19 cellular contexts compared by ENCODE assay signal in genomic region chr7:117777335-117778150, GRCh38.
A peak's percentile ranks its signal among the peaks of the same experiment; 100 is the strongest.
DNase-seq lines count a peak whose midpoint lies in the region; ATAC-seq and TF ChIP-seq lines count a peak whose summit lies in the region.
"Had no signal": no experiment of that assay in that cellular context is flagged by ENCODE, and none has a peak within 500 bp of the region (broad histone marks: within the 10 kb centered on the region; RNA-seq: fewer than 3 reads in every experiment).

No MANE protein-coding gene starts in this region.

- H3K27ac ChIP-seq in breast epithelium (no peak overlapping the region), foreskin keratinocyte (no peak overlapping the region), thyroid gland (peak overlapping the region in 2 of 3 donors; percentile 12 to 31), stomach (no peak overlapping the region), uterus (no peak overlapping the region)
- H3K27ac ChIP-seq: colonic mucosa, left lung, VCaP had no signal

- H3K4me1 Mint-ChIP-seq in MCF 10A (ENCODE audit: insufficient read depth, unreplicated experiment): peaks cover 18% of the 10 kb centered on the region

- TF ChIP-seq POLR2A in breast epithelium (IDR thresholded peaks at IDR 0.05) (no peak), thyroid gland (IDR thresholded peaks at IDR 0.05) (no peak), stomach (IDR thresholded peaks at IDR 0.05) (no peak), uterus (IDR thresholded peaks at IDR 0.05) (no peak)

- H3K9me3 ChIP-seq in breast epithelium: no peaks in the 10 kb centered on the region
- no peaks in the 10 kb centered on the region for H3K9me3 ChIP-seq in thyroid gland
- no peaks in the 10 kb centered on the region for H3K9me3 ChIP-seq in stomach
- no peaks in the 10 kb centered on the region for H3K9me3 ChIP-seq in uterus
- H3K9me3 ChIP-seq: colonic mucosa, left lung, right atrium auricular region had no signal

- H3K9me3 Mint-ChIP-seq in MCF 10A (ENCODE audit: unreplicated experiment): no peaks in the 10 kb centered on the region
- H3K9me3 Mint-ChIP-seq: CD14-positive monocyte, type B pancreatic cell had no signal

- peaks cover 4% of the 10 kb centered on the region for H3K36me3 Mint-ChIP-seq in MCF 10A (ENCODE audit: insufficient read depth, unreplicated experiment)
- H3K36me3 Mint-ChIP-seq: CD14-positive monocyte had no signal

- H3K36me3 ChIP-seq in breast epithelium: no peaks in the 10 kb centered on the region
- no peaks in the 10 kb centered on the region for H3K36me3 ChIP-seq in thyroid gland
- H3K36me3 ChIP-seq in stomach: no peaks in the 10 kb centered on the region
- no peaks in the 10 kb centered on the region for H3K36me3 ChIP-seq in uterus
- H3K36me3 ChIP-seq: colonic mucosa, left lung, right atrium auricular region had no signal

- no TSS peak for BruUV-seq in MCF 10A (replicated peaks; lab: Mats Ljungman, UMichigan)

- peaks cover 11% of the 10 kb centered on the region for H3K27me3 Mint-ChIP-seq in MCF 10A (ENCODE audit: insufficient read depth, unreplicated experiment)
- H3K27me3 Mint-ChIP-seq: type B pancreatic cell had no signal

- POLR2A ChIA-PET in MCF 10A (lab: Yijun Ruan, JAX): interaction anchor here (0.7 to 2.4 kb wide), 8 partner anchors 9 to 407 kb away, joined by 3 to 8 read pairs (median 3); partner anchors contain the start of gene LSM8

- ATAC-seq in foreskin keratinocyte: peak; percentile 50
- ATAC-seq: left lung had no signal

- no peaks in the 10 kb centered on the region for H3K27me3 ChIP-seq in breast epithelium
- no peaks in the 10 kb centered on the region for H3K27me3 ChIP-seq in foreskin keratinocyte
- no peaks in the 10 kb centered on the region for H3K27me3 ChIP-seq in thyroid gland
- H3K27me3 ChIP-seq in stomach: no peaks in the 10 kb centered on the region
- no peaks in the 10 kb centered on the region for H3K27me3 ChIP-seq in uterus
- H3K27me3 ChIP-seq: colonic mucosa, left lung, right atrium auricular region had no signal

- no peak overlapping the region for H3K27ac Mint-ChIP-seq in MCF 10A (ENCODE audit: low read depth, unreplicated experiment)
- H3K27ac Mint-ChIP-seq: CD14-positive monocyte, type B pancreatic cell had no signal

- DNase-seq in MCF 10A (ENCODE audit: unreplicated experiment) (peak; percentile 48), breast epithelium (ENCODE audit: low spot score in 2 of 2) (no peak), NCI-H748 (lab: John Stamatoyannopoulos, UW; ENCODE audit: unreplicated experiment) (peak; percentile 96), foreskin keratinocyte (peak; percentile 19 to 64), thyroid gland (peak; percentile 60 to 80), DMS 273 treated with DMSO at 0.1 percent for 48 hours (lab: John Stamatoyannopoulos, UW) (no peak), stomach (no peak), uterus (no peak)
- DNase-seq: activated CD4-positive, alpha-beta T cell treated with anti-CD3 and anti-CD28 coated beads, Interleukin-2, amount 50 U/mL, for 4 hours; activated naive CD4-positive, alpha-beta T cell treated with anti-CD3 and anti-CD28 coated beads, Interleukin-2, amount 50 U/mL, for 16 hours; colonic mucosa; left lung; nucleus accumbens; stimulated activated naive CD4-positive, alpha-beta T cell; SW 1271 had no signal

- H3K4me3 ChIP-seq in breast epithelium (no peak overlapping the region), thyroid gland (replicated peaks in 1 of 3) (no peak overlapping the region), stomach (no peak overlapping the region), uterus (no peak overlapping the region)
- H3K4me3 ChIP-seq: colonic mucosa, left lung, right atrium auricular region had no signal

- CTCF ChIA-PET in MCF 10A (lab: Yijun Ruan, JAX): interaction anchor here (0.9 to 3.3 kb wide), 4 partner anchors 12 to 327 kb away, joined by 3 to 13 read pairs (median 5); no protein-coding TSS in a partner anchor

- H3K4me1 ChIP-seq in breast epithelium (no peaks in the 10 kb centered on the region), foreskin keratinocyte (no peaks in the 10 kb centered on the region), thyroid gland (peaks cover 11 to 20% of the 10 kb centered on the region in 2 donors), stomach (peaks cover 0 to 6% (median 0%) of the 10 kb centered on the region in 4 donors), uterus (no peaks in the 10 kb centered on the region)
- H3K4me1 ChIP-seq: colonic mucosa, left lung had no signal

- WGBS in thyroid gland, 2 donors: 47 to 51% methylated on average over 3 of the region's 3 CpGs
- WGBS in stomach, 5 donors: 70 to 90% (median 74%) methylated on average over 3 of the region's 3 CpGs

- TF ChIP-seq EP300 in stomach (IDR thresholded peaks at IDR 0.05): no peak

- intact Hi-C loops in MCF 10A (cut with micrococcal nuclease) (no loop called here), breast epithelium (cut with DNase I; ENCODE audit: low total_unique reads) (no loop called here), thyroid gland (cut with DNase I) (no loop called here), stomach (cut with DNase I; ENCODE audit: low total_unique reads) (no loop called here), uterus (cut with DNase I; ENCODE audit: low total_unique reads) (no loop called here)

- H3K4me3 Mint-ChIP-seq in MCF 10A (ENCODE audit: unreplicated experiment): no peak overlapping the region
- H3K4me3 Mint-ChIP-seq: CD14-positive monocyte, type B pancreatic cell had no signal

- no peak for TF ChIP-seq CTCF in MCF 10A (IDR thresholded peaks at IDR 0.05; ENCODE audit: unreplicated experiment)
- TF ChIP-seq CTCF in breast epithelium (IDR thresholded peaks at IDR 0.05): no peak
- TF ChIP-seq CTCF in foreskin keratinocyte (conservative IDR thresholded peaks at IDR 0.05): no peak
- no peak for TF ChIP-seq CTCF in thyroid gland (IDR thresholded peaks at IDR 0.05)
- TF ChIP-seq CTCF in stomach (IDR thresholded peaks at IDR 0.05): no peak
- no peak for TF ChIP-seq CTCF in uterus (IDR thresholded peaks at IDR 0.05)

Comparison
In these comparisons a context has a peak if more than half of its experiments do, and no peak if none do; other contexts are left out.
1. DNase-seq: peak in MCF 10A (single experiment), NCI-H748 (single experiment), foreskin keratinocyte (2 of 2) and thyroid gland (2 of 2); none in breast epithelium (0 of 2), DMS 273 treated with DMSO at 0.1 percent for 48 hours (single experiment), stomach (single experiment) and uterus (0 of 2).
2. H3K27ac ChIP-seq: peak in thyroid gland (2 of 3); none in breast epithelium (0 of 2), foreskin keratinocyte (single experiment), stomach (0 of 5) and uterus (0 of 2).